ENCODE assay signal across 8 cellular contexts in genomic region chr15:72229947-72230196, GRCh38. TPM values are rescaled to one million over a fixed set of nuclear protein-coding genes. Genes with fewer than 3 reads are reported as not detected.
DNase-seq lines count a peak whose midpoint lies in the region; ATAC-seq and TF ChIP-seq lines count a peak whose summit lies in the region.

No MANE protein-coding gene starts in this region.

- H3K4me2 ChIP-seq in PC-9 = peak overlapping the region; percentile 97

- no peak overlapping the region for H2AFZ ChIP-seq in PC-9

- POLR2A ChIA-PET in CD4-positive, alpha-beta memory T cell (lab: Charles Lee; ENCODE audit: partially characterized antibody) = interaction anchor here (1.0 to 5.0 kb wide), 14 partner anchors 8 to 301 kb away, joined by 3 to 39 read pairs (median 12); partner anchors contain the start of genes ARIH1, GRAMD2A, HEXA and MYO9A
- POLR2A ChIA-PET in PC-9 (lab: Charles Lee; ENCODE audit: unreplicated experiment) = no interaction called here

- no peaks in the 10 kb centered on the region for H3K9me3 ChIP-seq in CD4-positive, alpha-beta memory T cell (ENCODE audit: control insufficient read depth in 1 of 2, low read length in 2 of 2)
- no peaks in the 10 kb centered on the region for H3K9me3 ChIP-seq in PC-9 (ENCODE audit: insufficient read depth, low read depth)

- CTCF ChIA-PET in CD4-positive, alpha-beta memory T cell (lab: Charles Lee; ENCODE audit: partially characterized antibody) = interaction anchor here (1.6 to 2.0 kb wide), 2 partner anchors 9 to 32 kb away, joined by 4 to 5 read pairs; no protein-coding TSS in a partner anchor
- CTCF ChIA-PET in PC-9 (lab: Charles Lee) = interaction anchor here (0.6 kb wide), 1 partner anchor 71 kb away, joined by 3 read pairs; no protein-coding TSS in a partner anchor

- H3K4me1 Mint-ChIP-seq in CD4-positive, alpha-beta memory T cell = peaks cover 40 to 78% (median 60%) of the 10 kb centered on the region in 4 donors
- H3K4me1 Mint-ChIP-seq in osteocyte (ENCODE audit: unreplicated experiment) = peaks cover 59% of the 10 kb centered on the region

- peaks cover 0 to 4% of the 10 kb centered on the region in 2 donors for H3K27me3 Mint-ChIP-seq in CD4-positive, alpha-beta memory T cell
- no peaks in the 10 kb centered on the region for H3K27me3 Mint-ChIP-seq in osteocyte (ENCODE audit: unreplicated experiment)

- H3K9me3 Mint-ChIP-seq in CD4-positive, alpha-beta memory T cell = no peaks in the 10 kb centered on the region
- H3K9me3 Mint-ChIP-seq in osteocyte (ENCODE audit: unreplicated experiment) = no peaks in the 10 kb centered on the region

- H3K4me3 ChIP-seq in CD4-positive, alpha-beta memory T cell (ENCODE audit: low read length in 2 of 2) = peak overlapping the region; percentile 20 to 68
- H3K4me3 ChIP-seq in PC-9 (peak overlapping the region; percentile 70), epithelial cell of esophagus (ENCODE audit: low read length) (peak overlapping the region; percentile 96)

- H3K27ac Mint-ChIP-seq in CD4-positive, alpha-beta memory T cell = peak overlapping the region; percentile 95 to 100 (median 98)
- peak overlapping the region; percentile 98 for H3K27ac Mint-ChIP-seq in osteocyte (ENCODE audit: unreplicated experiment)

- peaks cover 53% of the 10 kb centered on the region for H3K4me1 ChIP-seq in CD4-positive, alpha-beta memory T cell (ENCODE audit: insufficient read depth, low read length)
- H3K4me1 ChIP-seq in PC-9 (replicated peaks; ENCODE audit: insufficient read depth) = peaks cover 55% of the 10 kb centered on the region

- H3K4me3 Mint-ChIP-seq in CD4-positive, alpha-beta memory T cell = peak overlapping the region; percentile 94 to 99 (median 98)
- peak overlapping the region; percentile 93 for H3K4me3 Mint-ChIP-seq in osteocyte (ENCODE audit: unreplicated experiment)

- peak overlapping the region; percentile 96 for H3K27ac ChIP-seq in CD4-positive, alpha-beta memory T cell (ENCODE audit: low read depth, low read length)
- peak overlapping the region; percentile 88 for H3K27ac ChIP-seq in PC-9

- BruUV-seq in PC-9 (replicated peaks; lab: Mats Ljungman, UMichigan) = no TSS peak

- no peaks in the 10 kb centered on the region for H3K27me3 ChIP-seq in CD4-positive, alpha-beta memory T cell (ENCODE audit: insufficient read depth, low read length)
- no peaks in the 10 kb centered on the region for H3K27me3 ChIP-seq in PC-9 (ENCODE audit: insufficient read depth, low read depth)

- peaks cover 3% of the 10 kb centered on the region for H3K36me3 ChIP-seq in CD4-positive, alpha-beta memory T cell (ENCODE audit: insufficient read depth, low read length)
- peaks cover 16% of the 10 kb centered on the region for H3K36me3 ChIP-seq in PC-9 (ENCODE audit: low read depth)

- H4K20me1 ChIP-seq in PC-9 (ENCODE audit: insufficient read depth) = peaks cover 34% of the 10 kb centered on the region

- ATAC-seq in HG03045 (IDR thresholded peaks at IDR 0.05; ENCODE audit: unreplicated experiment) = no peak
- ATAC-seq in HG03521 (IDR thresholded peaks at IDR 0.05; ENCODE audit: unreplicated experiment) = no peak

- H3F3A ChIP-seq in PC-9 (ENCODE audit: insufficient read depth, low read depth) = peaks cover 83% of the 10 kb centered on the region

- intact Hi-C loops in CD4-positive, alpha-beta memory T cell (cut with micrococcal nuclease) = loop anchor here (5.0 kb wide), 1 partner anchor 552 kb away; the partner anchor contains the start of gene ADPGK
- intact Hi-C loops in PC-9 (cut with micrococcal nuclease; ENCODE audit: unreplicated experiment) = loop anchor here (5.0 kb wide), 1 partner anchor 42 kb away; the partner anchor contains the start of gene PARP6

- H3K36me3 Mint-ChIP-seq in CD4-positive, alpha-beta memory T cell = peaks cover 0 to 28% of the 10 kb centered on the region in 2 donors
- no peaks in the 10 kb centered on the region for H3K36me3 Mint-ChIP-seq in osteocyte (ENCODE audit: unreplicated experiment)

- TF ChIP-seq CTCF in PC-9 (conservative IDR thresholded peaks at IDR 0.05) (no peak), epithelial cell of esophagus (IDR thresholded peaks at IDR 0.05; ENCODE audit: insufficient read depth, low read depth, low read length, missing control alignments) (no peak), osteocyte (IDR thresholded peaks at IDR 0.05) (no peak)

- peaks cover 85% of the 10 kb centered on the region for H3K79me2 ChIP-seq in PC-9 (ENCODE audit: low read depth)

- DNase-seq in CD4-positive, alpha-beta memory T cell = peak in 1 of 5 donors; percentile 22
- DNase-seq in PC-9 = no peak
- DNase-seq in epithelial cell of esophagus (ENCODE audit: low read depth) = no peak
- DNase-seq in osteocyte (ENCODE audit: extremely low spot score, unreplicated experiment) = no peak
- no peak for DNase-seq in HT-29 (ENCODE audit: low spot score)
- no peak for DNase-seq in COLO668 (lab: John Stamatoyannopoulos, UW; ENCODE audit: unreplicated experiment)

- no peaks in the 10 kb centered on the region for H3K9me2 ChIP-seq in PC-9 (ENCODE audit: insufficient read depth)

RNA-seq across cellular contexts. Expression of gene PKM, which starts 1.1 kb away (rescaled TPM):
- total RNA-seq in CD4-positive, alpha-beta memory T cell = 100 to 1,000 TPM; 378 to 383 TPM
- 100 to 1,000 TPM; 440 to 658 TPM for polyA plus RNA-seq in CD4-positive, alpha-beta memory T cell
- total RNA-seq in PC-9 (2021) (1,294 and 1,809 TPM in 2 replicates), osteocyte (602 and 617 TPM in 2 replicates)
- total RNA-seq in HT-29 (2014; rRNA removed; shearing (Covaris generic)) = 1,702 and 1,855 TPM in 2 replicates

RNA-seq across cellular contexts. Expression of gene GRAMD2A, which starts 32.3 kb away (rescaled TPM):
- not detected for total RNA-seq in CD4-positive, alpha-beta memory T cell
- not detected for polyA plus RNA-seq in CD4-positive, alpha-beta memory T cell
- 48.5 and 60.2 TPM in 2 replicates for total RNA-seq in PC-9 (2021)
- 0.47 TPM in 1 of 2 replicates, not detected in the other for total RNA-seq in osteocyte
- total RNA-seq in HT-29 (2014; rRNA removed; shearing (Covaris generic)) = 0.03 and 0.29 TPM in 2 replicates

RNA-seq across cellular contexts. Expression of gene PARP6, which starts 42.5 kb away (rescaled TPM):
- 100 to 1,000 TPM; 111 TPM for total RNA-seq in CD4-positive, alpha-beta memory T cell
- 10 to 100 TPM in 1 of 2 donors, 1 to 10 TPM in 1; 7.5 to 34.0 TPM for polyA plus RNA-seq in CD4-positive, alpha-beta memory T cell
- 51.3 and 65.9 TPM in 2 replicates for total RNA-seq in PC-9 (2021)
- 93.9 and 97.8 TPM in 2 replicates for total RNA-seq in osteocyte
- total RNA-seq in HT-29 (2014; rRNA removed; shearing (Covaris generic)) = 39.1 and 49.9 TPM in 2 replicates

Comparison
In these comparisons a context has a peak if more than half of its experiments do, and no peak if none do; other contexts are left out.
1. H3K4me3 ChIP-seq: peak in every context shown above with its lines; median percentile 96 in epithelial cell of esophagus; 70 in PC-9; 44 in CD4-positive, alpha-beta memory T cell.
2. RNA of gene GRAMD2A, which starts 32.3 kb away (total RNA-seq): 48.5 to 60.2 TPM in PC-9; 0.47 TPM in osteocyte, 0.03 to 0.29 TPM in HT-29 and not detected in CD4-positive, alpha-beta memory T cell; every median in the first group is over 10 times any median in the second.